In genomic region chr5:42767491-42768105, GRCh38 we compare ENCODE assay signal across 9 cellular contexts. TPM values are rescaled to one million over a fixed set of nuclear protein-coding genes. Genes with fewer than 3 reads are reported as not detected.
A peak's percentile ranks its signal among the peaks of the same experiment; 100 is the strongest.
DNase-seq lines count a peak whose midpoint lies in the region; ATAC-seq and TF ChIP-seq lines count a peak whose summit lies in the region.
"Had no signal": no experiment of that assay in that cellular context is flagged by ENCODE, and none has a peak within 500 bp of the region (broad histone marks: within the 10 kb centered on the region; RNA-seq: fewer than 3 reads in every experiment).

No MANE protein-coding gene starts in this region.

- intact Hi-C loops in sciatic nerve (cut with DNase I): loop anchor here (10.0 kb wide), 1 partner anchor 913 kb away; no protein-coding TSS in a partner anchor

- ATAC-seq in HG03432 (IDR thresholded peaks at IDR 0.05; ENCODE audit: unreplicated experiment) (peak; percentile 52), RWPE2 (ENCODE audit: low read depth) (peak; percentile 33; the same call in 1 of the 3 replicates), sciatic nerve (peak; percentile 59), GM18870 (IDR thresholded peaks at IDR 0.05; ENCODE audit: unreplicated experiment) (no peak), HG03108 (IDR thresholded peaks at IDR 0.05; ENCODE audit: unreplicated experiment) (no peak)

- DNase-seq in NCI-H1092 treated with DMSO at 0.1 percent for 48 hours (lab: John Stamatoyannopoulos, UW) (peak; percentile 1), NCI-H1092 (lab: John Stamatoyannopoulos, UW) (no peak), RWPE2 (ENCODE audit: low spot score) (no peak), foreskin fibroblast (peak; percentile 19 to 65), sciatic nerve (ENCODE audit: low spot score) (no peak)

- no peak overlapping the region for H3K27ac ChIP-seq in RWPE2 (ENCODE audit: poor library complexity, severe bottlenecking)
- H3K27ac ChIP-seq: BLaER1 had no signal

- H3K9me3 ChIP-seq in RWPE2 (ENCODE audit: severe bottlenecking): peaks cover 4% of the 10 kb centered on the region
- H3K9me3 ChIP-seq: BLaER1 had no signal

- H3K36me3 ChIP-seq in RWPE2 (ENCODE audit: low read depth): no peaks in the 10 kb centered on the region
- H3K36me3 ChIP-seq: BLaER1 had no signal

- peaks cover 11% of the 10 kb centered on the region for H3K27me3 ChIP-seq in RWPE2 (ENCODE audit: insufficient read depth, poor library complexity, severe bottlenecking)
- H3K27me3 ChIP-seq: BLaER1 had no signal

- H3K4me1 ChIP-seq in RWPE2 (ENCODE audit: insufficient read depth, poor library complexity, severe bottlenecking): peaks cover 5% of the 10 kb centered on the region

- no peak overlapping the region for H3K4me3 ChIP-seq in RWPE2 (ENCODE audit: severe bottlenecking)
- no peak overlapping the region for H3K4me3 ChIP-seq in foreskin fibroblast (ENCODE audit: low read depth in 1 of 2, low read length in 2 of 2)
- H3K4me3 ChIP-seq: BLaER1 had no signal

- TF ChIP-seq CTCF in RWPE2 (IDR thresholded peaks at IDR 0.05; ENCODE audit: poor library complexity, severe bottlenecking): peak; percentile 88
- peak; percentile 36 for TF ChIP-seq CTCF in foreskin fibroblast (IDR thresholded peaks at IDR 0.05; ENCODE audit: low read depth, low read length)

RNA-seq across cellular contexts. Expression of gene CCDC152, which starts 11.0 kb away (rescaled TPM):
- total RNA-seq in sciatic nerve: 5.2 TPM

RNA-seq across cellular contexts. Expression of gene SELENOP, which starts 44.1 kb away (rescaled TPM):
- 801 TPM for total RNA-seq in sciatic nerve

Comparison
In these comparisons a context has a peak if more than half of its experiments do, and no peak if none do; other contexts are left out.
1. DNase-seq: peak in NCI-H1092 treated with DMSO at 0.1 percent for 48 hours (single experiment) and foreskin fibroblast (2 of 2); none in NCI-H1092 (single experiment), RWPE2 (single experiment) and sciatic nerve (single experiment).
2. ATAC-seq: peak in HG03432 (single experiment), RWPE2 (single experiment) and sciatic nerve (single experiment); none in GM18870 (single experiment) and HG03108 (single experiment).